In the genomic region with DNA sequence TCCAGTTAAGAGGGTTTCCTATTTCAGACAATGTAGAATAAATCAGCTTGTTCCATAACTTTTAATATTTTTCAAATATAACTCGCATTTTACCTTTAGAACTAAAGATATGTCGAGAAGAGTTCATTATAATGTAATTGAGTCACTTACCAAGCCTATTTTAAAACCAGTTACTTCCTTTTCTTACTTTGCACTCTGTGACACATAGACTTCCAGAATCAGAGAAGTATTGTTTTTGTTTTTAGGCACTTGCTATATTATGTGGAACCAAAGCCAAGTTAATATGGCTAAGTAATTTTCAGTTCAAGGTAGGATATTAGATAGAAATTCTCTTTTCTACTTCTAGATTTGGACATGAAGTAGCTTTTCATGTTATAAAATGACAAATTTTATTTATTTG, we compare ENCODE assay signal across 25 cellular contexts.
"Had no signal": no experiment of that assay in that cellular context is flagged by ENCODE, and none has a peak within 500 bp of the region (broad histone marks: within the 10 kb centered on the region; RNA-seq: fewer than 3 reads in every experiment).

No MANE protein-coding gene starts in this region.

- H3K4me1 Mint-ChIP-seq: activated CD4-positive, alpha-beta T cell treated with anti-CD3 and anti-CD28 coated beads for 36 hours; activated naive CD4-positive, alpha-beta T cell treated with anti-CD3 and anti-CD28 coated beads, Interleukin-2, amount 10 ng/mL, durations not matched to agents 7 days and 5 days; activated naive CD8-positive, alpha-beta T cell treated with anti-CD3 and anti-CD28 coated beads for 36 hours; T-helper 17 cell had no signal

- H3K9me3 Mint-ChIP-seq: activated CD8-positive, alpha-beta T cell treated with anti-CD3 and anti-CD28 coated beads for 36 hours; activated naive CD4-positive, alpha-beta T cell treated with anti-CD3 and anti-CD28 coated beads, Interleukin-2, amount 10 ng/mL, durations not matched to agents 7 days and 5 days; activated naive CD8-positive, alpha-beta T cell treated with anti-CD3 and anti-CD28 coated beads for 36 hours; activated T-cell treated with anti-CD3 and anti-CD28 coated beads, Interleukin-2, amount 50 U/mL, for 72 hours; activated T-helper 2 cell treated with anti-CD3 and anti-CD28 coated beads, Interferon-gamma antibody, Interleukin-2, Interleukin-4, amounts not matched to agents 10 μg/mL and 5 μg/mL and 100 μg/mL, durations not matched to agents 14 hours and 24 hours and 36 hours had no signal

- H3K27ac Mint-ChIP-seq: activated CD4-positive, alpha-beta T cell treated with anti-CD3 and anti-CD28 coated beads for 36 hours; activated CD8-positive, alpha-beta T cell treated with anti-CD3 and anti-CD28 coated beads for 36 hours; activated naive CD4-positive, alpha-beta T cell treated with anti-CD3 and anti-CD28 coated beads, Interleukin-2, amount 10 ng/mL, durations not matched to agents 7 days and 5 days; activated naive CD8-positive, alpha-beta T cell treated with anti-CD3 and anti-CD28 coated beads for 36 hours; activated T-cell treated with anti-CD3 and anti-CD28 coated beads, Interleukin-2, amount 50 U/mL, for 72 hours; activated T-helper 2 cell treated with anti-CD3 and anti-CD28 coated beads, Interferon-gamma antibody, Interleukin-2, Interleukin-4, amounts not matched to agents 10 μg/mL and 5 μg/mL and 100 μg/mL, durations not matched to agents 14 hours and 24 hours and 36 hours; T-helper 17 cell had no signal

- H3K4me3 Mint-ChIP-seq: activated CD4-positive, alpha-beta T cell treated with anti-CD3 and anti-CD28 coated beads for 36 hours; activated CD8-positive, alpha-beta T cell treated with anti-CD3 and anti-CD28 coated beads for 36 hours; activated naive CD4-positive, alpha-beta T cell treated with anti-CD3 and anti-CD28 coated beads, Interleukin-2, amount 10 ng/mL, durations not matched to agents 7 days and 5 days; activated naive CD8-positive, alpha-beta T cell treated with anti-CD3 and anti-CD28 coated beads for 36 hours; activated T-cell treated with anti-CD3 and anti-CD28 coated beads, Interleukin-2, amount 50 U/mL, for 72 hours had no signal

- ATAC-seq: activated CD4-positive, alpha-beta T cell treated with anti-CD3 and anti-CD28 coated beads for 36 hours; activated CD8-positive, alpha-beta T cell treated with anti-CD3 and anti-CD28 coated beads for 36 hours; activated T-cell treated with anti-CD3 and anti-CD28 coated beads, Interleukin-2, amount 50 U/mL, for 72 hours; SK-N-SH treated with all-trans-retinoic acid at 6 μM for 48 hours; T-helper 17 cell had no signal

- DNase-seq: activated CD4-positive, alpha-beta T cell treated with anti-CD3 and anti-CD28 coated beads for 36 hours; activated CD4-positive, CD25-positive, alpha-beta regulatory T cell; activated CD8-positive, alpha-beta memory T cell treated with anti-CD3 and anti-CD28 coated beads, Interleukin-2, amount 50 U/mL, for 4 hours; activated CD8-positive, alpha-beta T cell treated with anti-CD3 and anti-CD28 coated beads for 36 hours; activated gamma-delta T cell treated with Interleukin-2 at 50 U/mL for 16 hours; activated naive CD4-positive, alpha-beta T cell treated with anti-CD3 and anti-CD28 coated beads, Interleukin-2, amount 10 ng/mL, durations not matched to agents 7 days and 5 days; activated naive CD8-positive, alpha-beta T cell treated with anti-CD3 and anti-CD28 coated beads for 36 hours; activated T-cell treated with anti-CD3 and anti-CD28 coated beads, Interleukin-2, amount 50 U/mL, for 72 hours; brain microvascular endothelial cell; Karpas-422; MM.1S; NCI-H1092 treated with DMSO at 0.1 percent for 48 hours; NCI-H1417 treated with DMSO at 0.1 percent for 48 hours; NCI-H1694; NCI-H2029; NCI-H2107; NCI-H2171 treated with DMSO at 0.1 percent for 48 hours; NCI-H510A treated with DMSO at 0.1 percent for 48 hours; NCI-H69; NK-92 treated with Interleukin-12 subunit alpha and Interleukin-12 subunit beta, amount 100 ng/mL, for 24 hours; SJCRH30; T-helper 17 cell; T-helper 9 cell had no signal

- H3K27me3 Mint-ChIP-seq: activated CD4-positive, alpha-beta T cell treated with anti-CD3 and anti-CD28 coated beads for 36 hours; activated CD8-positive, alpha-beta T cell treated with anti-CD3 and anti-CD28 coated beads for 36 hours; activated naive CD4-positive, alpha-beta T cell treated with anti-CD3 and anti-CD28 coated beads, Interleukin-2, amount 10 ng/mL, durations not matched to agents 7 days and 5 days; activated naive CD8-positive, alpha-beta T cell treated with anti-CD3 and anti-CD28 coated beads for 36 hours had no signal

- H3K36me3 Mint-ChIP-seq: activated naive CD4-positive, alpha-beta T cell treated with anti-CD3 and anti-CD28 coated beads, Interleukin-2, amount 10 ng/mL, durations not matched to agents 7 days and 5 days; activated naive CD8-positive, alpha-beta T cell treated with anti-CD3 and anti-CD28 coated beads for 36 hours had no signal
